In the genomic region with DNA sequence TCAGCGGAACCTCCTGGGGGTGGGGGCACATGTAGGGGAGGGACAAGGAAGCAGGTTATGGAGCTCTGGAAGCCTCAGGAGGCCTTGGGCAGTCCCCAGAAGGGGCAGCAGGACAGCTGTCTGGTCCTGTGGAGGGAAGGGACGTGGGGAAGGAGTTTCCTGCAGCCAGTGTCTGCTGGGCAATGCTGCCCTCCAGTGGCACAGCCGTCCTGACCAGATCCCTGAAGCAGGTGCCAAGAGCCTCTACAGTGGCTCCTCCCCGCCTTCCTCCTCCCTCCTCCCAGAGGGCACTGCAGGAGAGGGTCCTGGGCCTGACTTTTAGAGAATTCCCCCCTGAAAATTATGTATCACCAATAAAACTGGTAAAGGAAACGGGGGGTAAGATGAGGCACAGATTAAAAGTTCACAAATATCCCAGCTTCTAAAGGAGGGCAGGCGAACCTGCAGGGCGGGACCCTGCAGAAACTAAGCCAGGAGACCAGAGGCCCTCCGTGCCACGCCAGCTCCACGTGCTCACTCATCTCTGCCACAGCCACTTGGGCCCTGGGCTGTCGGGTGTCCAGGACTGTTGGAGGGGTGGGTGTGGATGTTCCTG, we compare ENCODE assay signal across 8 cellular contexts.
A peak's percentile ranks its signal among the peaks of the same experiment; 100 is the strongest.
DNase-seq lines count a peak whose midpoint lies in the region; ATAC-seq and TF ChIP-seq lines count a peak whose summit lies in the region.

No MANE protein-coding gene starts in this region.

- CTCF ChIA-PET in Caco-2 (lab: Charles Lee): no interaction called here
- CTCF ChIA-PET in HEK293 (lab: Yijun Ruan, JAX): interaction anchor here (0.6 to 1.2 kb wide), 6 partner anchors 55 to 645 kb away, joined by 3 to 7 read pairs (median 3); no protein-coding TSS in a partner anchor
- CTCF ChIA-PET in CD4-positive, alpha-beta memory T cell (lab: Charles Lee; ENCODE audit: partially characterized antibody): no interaction called here

- H3K27me3 Mint-ChIP-seq in Caco-2 (ENCODE audit: insufficient read depth, unreplicated experiment): no peaks in the 10 kb centered on the region
- H3K27me3 Mint-ChIP-seq in CD4-positive, alpha-beta memory T cell: no peaks in the 10 kb centered on the region

- no TSS peak for BruUV-seq in Caco-2 (replicated peaks; lab: Mats Ljungman, UMichigan)

- H3K4me1 Mint-ChIP-seq in Caco-2 (ENCODE audit: low read depth, unreplicated experiment): no peaks in the 10 kb centered on the region
- no peaks in the 10 kb centered on the region for H3K4me1 Mint-ChIP-seq in CD4-positive, alpha-beta memory T cell

- intact Hi-C loops in Caco-2 (cut with micrococcal nuclease; ENCODE audit: unreplicated experiment): loop anchor here (1.0 kb wide), 1 partner anchor 71 kb away; no protein-coding TSS in a partner anchor
- intact Hi-C loops in CD4-positive, alpha-beta memory T cell (cut with micrococcal nuclease): no loop called here

- H3K36me3 Mint-ChIP-seq in Caco-2 (ENCODE audit: insufficient read depth, unreplicated experiment): no peaks in the 10 kb centered on the region
- peaks cover 32 to 59% of the 10 kb centered on the region in 2 donors for H3K36me3 Mint-ChIP-seq in CD4-positive, alpha-beta memory T cell

- H3K27ac ChIP-seq in HEK293 (ENCODE audit: extremely low read depth, low read depth, low read length) (no peak overlapping the region), SJCRH30 (no peak overlapping the region)
- no peak overlapping the region for H3K27ac ChIP-seq in CD4-positive, alpha-beta memory T cell (ENCODE audit: low read depth, low read length)

- H3K36me3 ChIP-seq in Caco-2 (ENCODE audit: control insufficient read depth, insufficient read depth, low read length) (no peaks in the 10 kb centered on the region), HEK293 (ENCODE audit: control insufficient read depth in 2 of 2, insufficient read depth in 1 of 2, low read length in 2 of 2) (peaks cover 0 to 26% of the 10 kb centered on the region in 2 experiments; a peak in 1 of 3 replicates), SJCRH30 (no peaks in the 10 kb centered on the region)
- peaks cover 68% of the 10 kb centered on the region for H3K36me3 ChIP-seq in CD4-positive, alpha-beta memory T cell (ENCODE audit: insufficient read depth, low read length)

- ATAC-seq in GM21619 (IDR thresholded peaks at IDR 0.05; ENCODE audit: unreplicated experiment): no peak
- ATAC-seq in GM21526 (IDR thresholded peaks at IDR 0.05; ENCODE audit: low FRiP score, unreplicated experiment): no peak

- no peak overlapping the region for H3K27ac Mint-ChIP-seq in Caco-2 (ENCODE audit: unreplicated experiment)
- H3K27ac Mint-ChIP-seq in CD4-positive, alpha-beta memory T cell: no peak overlapping the region

- H3K4me3 Mint-ChIP-seq in Caco-2 (ENCODE audit: unreplicated experiment): no peak overlapping the region
- peak overlapping the region in 1 of 8 donors; percentile 39 for H3K4me3 Mint-ChIP-seq in CD4-positive, alpha-beta memory T cell

- DNase-seq in Caco-2: peak; percentile 39 to 51
- peak; percentile 72 to 80 for DNase-seq in SJCRH30
- peak; percentile 78 for DNase-seq in fibroblast of pulmonary artery (ENCODE audit: low read depth)
- peak; percentile 85 for DNase-seq in pons (ENCODE audit: low spot score)
- no peak for DNase-seq in CD4-positive, alpha-beta memory T cell

- H3K27me3 ChIP-seq in Caco-2 (replicated peaks; ENCODE audit: control insufficient read depth, insufficient read depth, low read length) (no peaks in the 10 kb centered on the region), SJCRH30 (no peaks in the 10 kb centered on the region)
- no peaks in the 10 kb centered on the region for H3K27me3 ChIP-seq in CD4-positive, alpha-beta memory T cell (ENCODE audit: insufficient read depth, low read length)

- no peaks in the 10 kb centered on the region for H3K4me1 ChIP-seq in Caco-2
- no peaks in the 10 kb centered on the region for H3K4me1 ChIP-seq in HEK293 (ENCODE audit: control insufficient read depth, insufficient read depth, low read length)
- H3K4me1 ChIP-seq in SJCRH30: peaks cover 8% of the 10 kb centered on the region; the same call in 1 of the 2 replicates
- H3K4me1 ChIP-seq in CD4-positive, alpha-beta memory T cell (ENCODE audit: insufficient read depth, low read length): no peaks in the 10 kb centered on the region

- H3K4me3 ChIP-seq in Caco-2 (ENCODE audit: low read depth, low read length): no peak overlapping the region
- H3K4me3 ChIP-seq in HEK293 (ENCODE audit: low read depth, low read length): no peak overlapping the region
- no peak overlapping the region for H3K4me3 ChIP-seq in SJCRH30
- H3K4me3 ChIP-seq in fibroblast of pulmonary artery (replicated peaks; ENCODE audit: low read depth, low read length): no peak overlapping the region
- H3K4me3 ChIP-seq in CD4-positive, alpha-beta memory T cell (ENCODE audit: low read length in 2 of 2): no peak overlapping the region

- POLR2A ChIA-PET in Caco-2 (lab: Charles Lee) (no interaction called here), HEK293 (lab: Yijun Ruan, JAX) (no interaction called here)
- POLR2A ChIA-PET in CD4-positive, alpha-beta memory T cell (lab: Charles Lee; ENCODE audit: partially characterized antibody): no interaction called here

- no peaks in the 10 kb centered on the region for H3K9me3 ChIP-seq in Caco-2
- H3K9me3 ChIP-seq in HEK293 (ENCODE audit: control insufficient read depth, insufficient read depth, low read depth, low read length): no peaks in the 10 kb centered on the region
- no peaks in the 10 kb centered on the region for H3K9me3 ChIP-seq in SJCRH30 (replicated peaks)
- H3K9me3 ChIP-seq in CD4-positive, alpha-beta memory T cell (ENCODE audit: control insufficient read depth in 1 of 2, low read length in 2 of 2): no peaks in the 10 kb centered on the region

- TF ChIP-seq CTCF in Caco-2 (IDR thresholded peaks at IDR 0.05; ENCODE audit: insufficient read depth in 1 of 2, low read depth in 1 of 2, low read length in 1 of 2, severe bottlenecking in 1 of 2, unreplicated experiment in 1 of 2): peak; percentile 29 to 45
- TF ChIP-seq CTCF in HEK293 (tag by site-specific recombination; IDR thresholded peaks at IDR 0.05): peak; percentile 87
- peak; percentile 72 for TF ChIP-seq CTCF in fibroblast of pulmonary artery (IDR thresholded peaks at IDR 0.05; ENCODE audit: low read length, missing control alignments)

- H3K9me3 Mint-ChIP-seq in Caco-2 (ENCODE audit: unreplicated experiment): no peaks in the 10 kb centered on the region
- peaks cover 0 to 2% (median 0%) of the 10 kb centered on the region in 8 donors for H3K9me3 Mint-ChIP-seq in CD4-positive, alpha-beta memory T cell

TF ChIP-seq in HEK293, 187 proteins besides CTCF, POLR2A, EP300 and RAD21:
- TF ChIP-seq, protein P1, sequence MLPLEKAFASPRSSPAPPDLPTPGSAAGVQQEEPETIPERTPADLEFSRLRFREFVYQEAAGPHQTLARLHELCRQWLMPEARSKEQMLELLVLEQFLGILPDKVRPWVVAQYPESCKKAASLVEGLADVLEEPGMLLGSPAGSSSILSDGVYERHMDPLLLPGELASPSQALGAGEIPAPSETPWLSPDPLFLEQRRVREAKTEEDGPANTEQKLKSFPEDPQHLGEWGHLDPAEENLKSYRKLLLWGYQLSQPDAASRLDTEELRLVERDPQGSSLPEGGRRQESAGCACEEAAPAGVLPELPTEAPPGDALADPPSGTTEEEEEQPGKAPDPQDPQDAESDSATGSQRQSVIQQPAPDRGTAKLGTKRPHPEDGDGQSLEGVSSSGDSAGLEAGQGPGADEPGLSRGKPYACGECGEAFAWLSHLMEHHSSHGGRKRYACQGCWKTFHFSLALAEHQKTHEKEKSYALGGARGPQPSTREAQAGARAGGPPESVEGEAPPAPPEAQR (tag by site-specific recombination; IDR thresholded peaks at IDR 0.05): no peak
- peak; percentile 24; the same call in 1 of the 2 replicates for TF ChIP-seq ZNF654 (tag by site-specific recombination; IDR thresholded peaks at IDR 0.05; ENCODE audit: low read depth)

Comparison
In these comparisons a context has a peak if more than half of its experiments do, and no peak if none do; other contexts are left out.
1. DNase-seq: peak in Caco-2 (2 of 2), SJCRH30 (2 of 2), fibroblast of pulmonary artery (single experiment) and pons (single experiment); none in CD4-positive, alpha-beta memory T cell (0 of 5).
2. CTCF ChIP-seq: peak in every context shown above with its lines; median percentile 87 in HEK293; 72 in fibroblast of pulmonary artery; 37 in Caco-2.